ENCODE assay signal across 8 cellular contexts in genomic region chr16:81445926-81446317, GRCh38. TPM values are rescaled to one million over a fixed set of nuclear protein-coding genes. Genes with fewer than 3 reads are reported as not detected.
DNase-seq lines count a peak whose midpoint lies in the region; ATAC-seq, FAIRE-seq and TF ChIP-seq lines count a peak whose summit lies in the region.

No MANE protein-coding gene starts in this region.

- intact Hi-C loops in kidney (cut with DNase I): no loop called here

- WGBS in suprapubic skin: 0% methylated on average over 7 of the region's 7 CpGs

- H3K9me3 ChIP-seq in kidney (ENCODE audit: control insufficient read depth in 1 of 2, low read length in 2 of 2) (no peaks in the 10 kb centered on the region), suprapubic skin (no peaks in the 10 kb centered on the region)

- H3K27me3 ChIP-seq in H7 (ENCODE audit: control insufficient read depth, insufficient read depth, low read length): peaks cover 4% of the 10 kb centered on the region
- no peaks in the 10 kb centered on the region for H3K27me3 ChIP-seq in suprapubic skin

- no peak for TF ChIP-seq EP300 in suprapubic skin (IDR thresholded peaks at IDR 0.05)

- CTCF ChIA-PET in AG04449 (lab: Yijun Ruan, JAX): interaction anchor here (0.8 kb wide), 1 partner anchor 442 kb away, joined by 3 read pairs; no protein-coding TSS in a partner anchor

- peaks cover 8 to 15% of the 10 kb centered on the region in 2 donors for H3K36me3 Mint-ChIP-seq in activated naive CD4-positive, alpha-beta T cell treated with anti-CD3 and anti-CD28 coated beads, Interleukin-2, amount 50 U/mL, for 72 hours

- TF ChIP-seq POLR2A in suprapubic skin (IDR thresholded peaks at IDR 0.05) (no peak), GM18505 (IDR thresholded peaks at IDR 0.05; ENCODE audit: borderline replicate concordance, extremely low read depth, insufficient read depth, insufficient read length) (no peak)

- H3K9ac ChIP-seq in kidney (ENCODE audit: low read length in 2 of 2): peak overlapping the region; percentile 75 to 95

- POLR2A ChIA-PET in AG04449 (lab: Yijun Ruan, JAX): no interaction called here

- H3K4me1 ChIP-seq in kidney (ENCODE audit: control insufficient read depth in 1 of 2, insufficient read depth in 1 of 2, low read depth in 1 of 2, low read length in 2 of 2): peaks cover 26 to 40% of the 10 kb centered on the region in 2 donors
- H3K4me1 ChIP-seq in suprapubic skin: peaks cover 46% of the 10 kb centered on the region

- no peak for TF ChIP-seq CTCF in AG04449 (IDR thresholded peaks at IDR 0.05; ENCODE audit: insufficient read depth, low read length, missing control alignments)
- TF ChIP-seq CTCF in kidney (IDR thresholded peaks at IDR 0.05; ENCODE audit: borderline replicate concordance, extremely low read depth, insufficient read depth): no peak
- no peak for TF ChIP-seq CTCF in suprapubic skin (IDR thresholded peaks at IDR 0.05)

- peaks cover 0 to under 1% of the 10 kb centered on the region in 2 donors for H3K9me3 Mint-ChIP-seq in activated naive CD4-positive, alpha-beta T cell treated with anti-CD3 and anti-CD28 coated beads, Interleukin-2, amount 50 U/mL, for 72 hours

- H3K27ac ChIP-seq in kidney (ENCODE audit: low read depth in 2 of 2, low read length in 2 of 2) (peak overlapping the region; percentile 85 to 97), suprapubic skin (peak overlapping the region; percentile 95)

- DNase-seq in AG04449 (ENCODE audit: low read depth, low spot score) (no peak), H7 (peak; percentile 70), kidney (peak; percentile 59), suprapubic skin (ENCODE audit: low spot score in 2 of 2) (no peak), DMS53 treated with DMSO at 0.1 percent for 48 hours (lab: John Stamatoyannopoulos, UW; ENCODE audit: unreplicated experiment) (no peak), A172 (ENCODE audit: low spot score) (no peak)
- DNase-seq in activated naive CD4-positive, alpha-beta T cell treated with anti-CD3 and anti-CD28 coated beads, Interleukin-2, amount 50 U/mL, for 72 hours (ENCODE audit: low spot score in 2 of 2): no peak

- peak overlapping the region; percentile 75 to 88 for H3K27ac Mint-ChIP-seq in activated naive CD4-positive, alpha-beta T cell treated with anti-CD3 and anti-CD28 coated beads, Interleukin-2, amount 50 U/mL, for 72 hours

- no peak for FAIRE-seq in kidney (lab: Jason Lieb, UNC)

- H3K4me3 ChIP-seq in AG04449 (ENCODE audit: low read depth, low read length) (peak overlapping the region; percentile 80), H7 (ENCODE audit: insufficient read depth, low read depth, low read length) (peak overlapping the region; percentile 90), kidney (ENCODE audit: low read length in 2 of 2) (peak overlapping the region; percentile 68 to 78), suprapubic skin (peak overlapping the region; percentile 95)

- H3K36me3 ChIP-seq in H7 (replicated peaks; ENCODE audit: control insufficient read depth, insufficient read depth, low read length): no peaks in the 10 kb centered on the region; the same call in 1 of the 2 replicates
- no peaks in the 10 kb centered on the region for H3K36me3 ChIP-seq in kidney (ENCODE audit: control insufficient read depth in 1 of 2, insufficient read depth in 2 of 2, low read length in 2 of 2)
- no peaks in the 10 kb centered on the region for H3K36me3 ChIP-seq in suprapubic skin

- no peak for ATAC-seq in activated naive CD4-positive, alpha-beta T cell treated with anti-CD3 and anti-CD28 coated beads, Interleukin-2, amount 50 U/mL, for 72 hours
- no peak for ATAC-seq in GM18505 (IDR thresholded peaks at IDR 0.05; ENCODE audit: unreplicated experiment)

RNA-seq across cellular contexts. Expression of gene CMIP, which starts 1.3 kb away (rescaled TPM):
- 13.1 and 19.2 TPM in 2 replicates for total RNA-seq in H7 (2014; rRNA removed; shearing (Covaris generic))
- 10 to 100 TPM; 35.5 to 51.5 TPM for total RNA-seq in activated naive CD4-positive, alpha-beta T cell treated with anti-CD3 and anti-CD28 coated beads, Interleukin-2, amount 50 U/mL, for 72 hours
- total RNA-seq in kidney (65.7 TPM), suprapubic skin (10 to 100 TPM; 63.9 to 89.9 (median 70.0) TPM)
- polyA plus RNA-seq in kidney (ENCODE audit: insufficient read depth, low read depth, low replicate concordance): 16.6 TPM
- total RNA-seq in A172 (2014; rRNA removed; shearing (Covaris generic)): 5.9 and 8.0 TPM in 2 replicates

Comparison
In these comparisons a context has a peak if more than half of its experiments do, and no peak if none do; other contexts are left out.
1. DNase-seq: peak in H7 (single experiment) and kidney (single experiment); none in AG04449 (single experiment), activated naive CD4-positive, alpha-beta T cell treated with anti-CD3 and anti-CD28 coated beads, Interleukin-2, amount 50 U/mL, for 72 hours (0 of 2), suprapubic skin (0 of 2), DMS53 treated with DMSO at 0.1 percent for 48 hours (single experiment) and A172 (single experiment).
2. Peak in every context shown above with its lines, with median percentiles within 50 percentile points of each other: H3K4me3 ChIP-seq.